18 cellular contexts compared by ENCODE assay signal in the genomic region with DNA sequence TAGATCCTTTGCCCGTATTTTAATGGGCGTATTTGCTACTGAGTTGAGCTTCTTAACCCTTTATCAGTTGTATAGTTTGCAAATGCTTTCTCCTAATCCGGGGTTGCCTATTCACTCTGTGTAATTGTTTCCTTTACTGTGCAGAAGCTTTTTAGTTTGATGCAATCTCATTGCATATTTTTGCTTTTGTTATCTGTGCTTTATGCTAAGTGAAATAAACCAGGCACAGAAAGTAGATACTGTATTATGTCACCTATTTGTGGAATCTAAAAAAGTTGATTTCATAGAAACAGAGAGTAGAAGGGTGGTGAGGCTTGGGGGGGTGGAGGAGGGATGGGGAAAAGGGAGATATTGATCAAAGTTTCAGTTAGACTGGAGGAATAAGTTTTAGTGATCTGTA. TPM values are rescaled to one million over a fixed set of nuclear protein-coding genes. Genes with fewer than 3 reads are reported as not detected.
DNase-seq lines count a peak whose midpoint lies in the region; ATAC-seq and TF ChIP-seq lines count a peak whose summit lies in the region.
"Had no signal": no experiment of that assay in that cellular context is flagged by ENCODE, and none has a peak within 500 bp of the region (broad histone marks: within the 10 kb centered on the region; RNA-seq: fewer than 3 reads in every experiment).

No MANE protein-coding gene starts in this region.

- DNase-seq in activated CD8-positive, alpha-beta memory T cell treated with anti-CD3 and anti-CD28 coated beads, Interleukin-2, amount 10 ng/mL, durations not matched to agents 7 days and 5 days = no peak
- DNase-seq in activated CD8-positive, alpha-beta memory T cell treated with anti-CD3 and anti-CD28 coated beads for 24 hours = no peak
- DNase-seq in CD8-positive, alpha-beta T cell = no peak
- DNase-seq in activated T-helper 1 cell treated with anti-CD3 and anti-CD28 coated beads, Interleukin-12 subunit alpha, Interleukin-12 subunit beta, Interleukin-2, Interleukin-4 antibody, amounts not matched to agents 30 ng/mL and 10 ng/mL and 1 ng/mL, durations not matched to agents 14 hours and 24 hours and 36 hours (ENCODE audit: low spot score) = no peak
- DNase-seq in fibroblast of the aortic adventitia (ENCODE audit: low read depth) (peak; percentile 29), hepatocyte (ENCODE audit: low spot score) (no peak)
- no peak for DNase-seq in central memory CD4-positive, alpha-beta T cell
- DNase-seq in CD4-positive, alpha-beta T cell = no peak
- DNase-seq: C1 segment of cervical spinal cord, Caco-2, NCI-H1092, NCI-H1694, NCI-H2107, NCI-H345, NCI-H526 treated with DMSO at 0.1 percent for 48 hours had no signal

- no peak for ATAC-seq in activated CD8-positive, alpha-beta memory T cell treated with anti-CD3 and anti-CD28 coated beads, Interleukin-2, amount 10 ng/mL, durations not matched to agents 7 days and 5 days
- ATAC-seq in CD8-positive, alpha-beta T cell = no peak
- no peak for ATAC-seq in CD4-positive, alpha-beta T cell (ENCODE audit: poor library complexity)
- ATAC-seq: HepG2 had no signal

- peaks cover 19% of the 10 kb centered on the region for H4K20me1 ChIP-seq in hepatocyte (ENCODE audit: insufficient read depth, poor library complexity, severe bottlenecking)

- H3K9me3 Mint-ChIP-seq in activated CD8-positive, alpha-beta memory T cell treated with anti-CD3 and anti-CD28 coated beads, Interleukin-2, amount 10 ng/mL, durations not matched to agents 7 days and 5 days (ENCODE audit: low read depth) = no peaks in the 10 kb centered on the region
- H3K9me3 Mint-ChIP-seq in CD8-positive, alpha-beta T cell = no peaks in the 10 kb centered on the region
- no peaks in the 10 kb centered on the region for H3K9me3 Mint-ChIP-seq in activated T-helper 1 cell treated with anti-CD3 and anti-CD28 coated beads, Interleukin-12 subunit alpha, Interleukin-12 subunit beta, Interleukin-2, Interleukin-4 antibody, amounts not matched to agents 30 ng/mL and 10 ng/mL and 1 ng/mL, durations not matched to agents 14 hours and 24 hours and 36 hours
- H3K9me3 Mint-ChIP-seq in CD4-positive, alpha-beta T cell = no peaks in the 10 kb centered on the region

- no peak for TF ChIP-seq CTCF in CD8-positive, alpha-beta T cell (IDR thresholded peaks at IDR 0.05)
- TF ChIP-seq CTCF in fibroblast of the aortic adventitia (IDR thresholded peaks at IDR 0.05; ENCODE audit: insufficient read depth, low read length) = no peak
- TF ChIP-seq CTCF in hepatocyte (IDR thresholded peaks at IDR 0.05; ENCODE audit: poor library complexity) = no peak
- no peak for TF ChIP-seq CTCF in CD4-positive, alpha-beta T cell (IDR thresholded peaks at IDR 0.05)

- no peaks in the 10 kb centered on the region for H3K27me3 ChIP-seq in CD8-positive, alpha-beta T cell (ENCODE audit: insufficient read depth, low read length)
- H3K27me3 ChIP-seq in hepatocyte = no peaks in the 10 kb centered on the region
- no peaks in the 10 kb centered on the region for H3K27me3 ChIP-seq in CD4-positive, alpha-beta T cell (ENCODE audit: control insufficient read depth, insufficient read depth, low read length)

- intact Hi-C loops in CD8-positive, alpha-beta T cell (cut with DNase I, micrococcal nuclease) = loop anchor here in 1 of 2 experiments (10.0 kb wide), 1 partner anchor 126 kb away; no protein-coding TSS in a partner anchor
- intact Hi-C loops in activated T-helper 1 cell treated with anti-CD3 and anti-CD28 coated beads, Interleukin-12 subunit alpha, Interleukin-12 subunit beta, Interleukin-2, Interleukin-4 antibody, amounts not matched to agents 30 ng/mL and 10 ng/mL and 1 ng/mL, durations not matched to agents 14 hours and 24 hours and 36 hours (cut with micrococcal nuclease) = loop anchor here (10.0 kb wide), 1 partner anchor 146 kb away; no protein-coding TSS in a partner anchor
- intact Hi-C loops in CD4-positive, alpha-beta T cell (cut with DNase I, micrococcal nuclease) = no loop called here

- peaks cover 42% of the 10 kb centered on the region for H3K79me2 ChIP-seq in hepatocyte

- CTCF ChIA-PET in activated CD8-positive, alpha-beta memory T cell treated with anti-CD3 and anti-CD28 coated beads, Interleukin-2, amount 10 ng/mL, durations not matched to agents 7 days and 5 days (lab: Charles Lee) = interaction anchor here (1.3 kb wide), 1 partner anchor 18 kb away, joined by 4 read pairs; a partner anchor contains a TSS
- CTCF ChIA-PET in CD8-positive, alpha-beta T cell (lab: Charles Lee) = no interaction called here
- CTCF ChIA-PET in CD4-positive, alpha-beta T cell (lab: Charles Lee) = no interaction called here

- peaks cover 40% of the 10 kb centered on the region for H3K36me3 Mint-ChIP-seq in activated CD8-positive, alpha-beta memory T cell treated with anti-CD3 and anti-CD28 coated beads, Interleukin-2, amount 10 ng/mL, durations not matched to agents 7 days and 5 days
- peaks cover 66% of the 10 kb centered on the region for H3K36me3 Mint-ChIP-seq in CD8-positive, alpha-beta T cell
- peaks cover 30% of the 10 kb centered on the region for H3K36me3 Mint-ChIP-seq in activated T-helper 1 cell treated with anti-CD3 and anti-CD28 coated beads, Interleukin-12 subunit alpha, Interleukin-12 subunit beta, Interleukin-2, Interleukin-4 antibody, amounts not matched to agents 30 ng/mL and 10 ng/mL and 1 ng/mL, durations not matched to agents 14 hours and 24 hours and 36 hours (ENCODE audit: low read depth)
- H3K36me3 Mint-ChIP-seq in CD4-positive, alpha-beta T cell (ENCODE audit: low read depth) = peaks cover 73% of the 10 kb centered on the region

- peaks cover 2% of the 10 kb centered on the region for H3K4me1 ChIP-seq in CD8-positive, alpha-beta T cell (ENCODE audit: insufficient read depth, low read length)
- no peaks in the 10 kb centered on the region for H3K4me1 ChIP-seq in hepatocyte (ENCODE audit: insufficient read depth)

- peaks cover 40% of the 10 kb centered on the region for H3K36me3 ChIP-seq in CD8-positive, alpha-beta T cell (ENCODE audit: insufficient read depth, low read length)
- no peaks in the 10 kb centered on the region for H3K36me3 ChIP-seq in hepatocyte (replicated peaks; ENCODE audit: insufficient read depth, low read depth)

- H3K4me1 Mint-ChIP-seq in activated CD8-positive, alpha-beta memory T cell treated with anti-CD3 and anti-CD28 coated beads, Interleukin-2, amount 10 ng/mL, durations not matched to agents 7 days and 5 days = peaks cover 30% of the 10 kb centered on the region
- peaks cover 35% of the 10 kb centered on the region for H3K4me1 Mint-ChIP-seq in CD8-positive, alpha-beta T cell (ENCODE audit: low read depth)
- H3K4me1 Mint-ChIP-seq in activated T-helper 1 cell treated with anti-CD3 and anti-CD28 coated beads, Interleukin-12 subunit alpha, Interleukin-12 subunit beta, Interleukin-2, Interleukin-4 antibody, amounts not matched to agents 30 ng/mL and 10 ng/mL and 1 ng/mL, durations not matched to agents 14 hours and 24 hours and 36 hours (ENCODE audit: low read depth) = peaks cover 5% of the 10 kb centered on the region
- peaks cover 14% of the 10 kb centered on the region for H3K4me1 Mint-ChIP-seq in CD4-positive, alpha-beta T cell (ENCODE audit: low read depth)

- POLR2A ChIA-PET in CD8-positive, alpha-beta T cell (lab: Charles Lee) = interaction anchor here (3.2 kb wide), 1 partner anchor 17 kb away, joined by 10 read pairs; a partner anchor contains a TSS
- POLR2A ChIA-PET in CD4-positive, alpha-beta T cell (lab: Charles Lee) = interaction anchor here (1.4 to 3.2 kb wide), 2 partner anchors 17 to 185 kb away, joined by 3 to 34 read pairs; a partner anchor contains a TSS

- H3K27me3 Mint-ChIP-seq in activated CD8-positive, alpha-beta memory T cell treated with anti-CD3 and anti-CD28 coated beads, Interleukin-2, amount 10 ng/mL, durations not matched to agents 7 days and 5 days = no peaks in the 10 kb centered on the region
- H3K27me3 Mint-ChIP-seq in CD8-positive, alpha-beta T cell (ENCODE audit: low read depth) = no peaks in the 10 kb centered on the region
- H3K27me3 Mint-ChIP-seq in activated T-helper 1 cell treated with anti-CD3 and anti-CD28 coated beads, Interleukin-12 subunit alpha, Interleukin-12 subunit beta, Interleukin-2, Interleukin-4 antibody, amounts not matched to agents 30 ng/mL and 10 ng/mL and 1 ng/mL, durations not matched to agents 14 hours and 24 hours and 36 hours (ENCODE audit: insufficient read depth) = no peaks in the 10 kb centered on the region
- H3K27me3 Mint-ChIP-seq in CD4-positive, alpha-beta T cell = no peaks in the 10 kb centered on the region

- H3K9me2 ChIP-seq in hepatocyte (replicated peaks; ENCODE audit: insufficient read depth) = no peaks in the 10 kb centered on the region

- WGBS in hepatocyte (ENCODE audit: low lambda C conversion rate, missing lambda C conversion rate) = 49% methylated on average over 3 of the region's 3 CpGs

- no peak overlapping the region for H3K4me3 ChIP-seq in CD8-positive, alpha-beta T cell (ENCODE audit: low read depth, low read length)
- no peak overlapping the region for H3K4me3 ChIP-seq in fibroblast of the aortic adventitia (ENCODE audit: low read depth, low read length)
- no peak overlapping the region for H3K4me3 ChIP-seq in hepatocyte
- H3K4me3 ChIP-seq: HAP-1 had no signal

- no peak overlapping the region for H3K4me2 ChIP-seq in hepatocyte
- H3K4me2 ChIP-seq: KMS-11 had no signal

- H2AFZ ChIP-seq in hepatocyte = no peak overlapping the region

- H3K27ac ChIP-seq in CD8-positive, alpha-beta T cell (ENCODE audit: low read depth, low read length) = no peak overlapping the region
- no peak overlapping the region for H3K27ac ChIP-seq in hepatocyte
- H3K27ac ChIP-seq in CD4-positive, alpha-beta T cell (ENCODE audit: low read depth, low read length) = no peak overlapping the region
- H3K27ac ChIP-seq: KMS-11 had no signal

- no peaks in the 10 kb centered on the region for H3K9me3 ChIP-seq in CD8-positive, alpha-beta T cell (ENCODE audit: low read length)
- no peaks in the 10 kb centered on the region for H3K9me3 ChIP-seq in hepatocyte (ENCODE audit: low read depth)
- no peaks in the 10 kb centered on the region for H3K9me3 ChIP-seq in CD4-positive, alpha-beta T cell (ENCODE audit: control insufficient read depth, low read length)
- H3K9me3 ChIP-seq: Caco-2, HAP-1 had no signal

- H3K27ac Mint-ChIP-seq in activated CD8-positive, alpha-beta memory T cell treated with anti-CD3 and anti-CD28 coated beads, Interleukin-2, amount 10 ng/mL, durations not matched to agents 7 days and 5 days = peak overlapping the region; percentile 43
- peak overlapping the region; percentile 10 for H3K27ac Mint-ChIP-seq in CD8-positive, alpha-beta T cell
- peak overlapping the region; percentile 76 for H3K27ac Mint-ChIP-seq in activated T-helper 1 cell treated with anti-CD3 and anti-CD28 coated beads, Interleukin-12 subunit alpha, Interleukin-12 subunit beta, Interleukin-2, Interleukin-4 antibody, amounts not matched to agents 30 ng/mL and 10 ng/mL and 1 ng/mL, durations not matched to agents 14 hours and 24 hours and 36 hours
- no peak overlapping the region for H3K27ac Mint-ChIP-seq in CD4-positive, alpha-beta T cell

- no peak overlapping the region for H3K4me3 Mint-ChIP-seq in activated CD8-positive, alpha-beta memory T cell treated with anti-CD3 and anti-CD28 coated beads, Interleukin-2, amount 10 ng/mL, durations not matched to agents 7 days and 5 days
- H3K4me3 Mint-ChIP-seq in CD8-positive, alpha-beta T cell = no peak overlapping the region
- H3K4me3 Mint-ChIP-seq in activated T-helper 1 cell treated with anti-CD3 and anti-CD28 coated beads, Interleukin-12 subunit alpha, Interleukin-12 subunit beta, Interleukin-2, Interleukin-4 antibody, amounts not matched to agents 30 ng/mL and 10 ng/mL and 1 ng/mL, durations not matched to agents 14 hours and 24 hours and 36 hours = no peak overlapping the region
- H3K4me3 Mint-ChIP-seq in CD4-positive, alpha-beta T cell = no peak overlapping the region

RNA-seq across cellular contexts. Expression of a gene that starts 17.7 kb away (rescaled TPM):
- total RNA-seq in activated CD8-positive, alpha-beta memory T cell treated with anti-CD3 and anti-CD28 coated beads, Interleukin-2, amount 10 ng/mL, durations not matched to agents 7 days and 5 days = 100 to 1,000 TPM; 365 to 381 TPM
- total RNA-seq in CD8-positive, alpha-beta T cell = 100 to 1,000 TPM; 295 to 297 TPM
- 295 and 305 TPM in 2 replicates for total RNA-seq in activated T-helper 1 cell treated with anti-CD3 and anti-CD28 coated beads, Interleukin-12 subunit alpha, Interleukin-12 subunit beta, Interleukin-2, Interleukin-4 antibody, amounts not matched to agents 30 ng/mL and 10 ng/mL and 1 ng/mL, durations not matched to agents 14 hours and 24 hours and 36 hours
- 93.7 and 174 TPM in 2 replicates for total RNA-seq in fibroblast of the aortic adventitia (ENCODE audit: low replicate concordance)
- total RNA-seq in hepatocyte = 117 and 120 TPM in 2 replicates
- polyA plus RNA-seq in hepatocyte = 36.8 and 46.5 TPM in 2 replicates
- total RNA-seq in CD4-positive, alpha-beta T cell = 100 to 1,000 TPM; 279 to 295 TPM

RNA-seq across cellular contexts. Expression of a gene that starts 27.7 kb away (rescaled TPM):
- 1 to 10 TPM; 4.3 to 6.7 TPM for total RNA-seq in activated CD8-positive, alpha-beta memory T cell treated with anti-CD3 and anti-CD28 coated beads, Interleukin-2, amount 10 ng/mL, durations not matched to agents 7 days and 5 days
- total RNA-seq in CD8-positive, alpha-beta T cell = 1 to 10 TPM; 2.5 to 3.9 TPM
- 4.3 and 4.8 TPM in 2 replicates for total RNA-seq in activated T-helper 1 cell treated with anti-CD3 and anti-CD28 coated beads, Interleukin-12 subunit alpha, Interleukin-12 subunit beta, Interleukin-2, Interleukin-4 antibody, amounts not matched to agents 30 ng/mL and 10 ng/mL and 1 ng/mL, durations not matched to agents 14 hours and 24 hours and 36 hours
- total RNA-seq in fibroblast of the aortic adventitia (ENCODE audit: low replicate concordance) (2.3 and 2.4 TPM in 2 replicates), hepatocyte (0.50 and 0.68 TPM in 2 replicates)
- polyA plus RNA-seq in hepatocyte = 0.42 and 0.47 TPM in 2 replicates
- total RNA-seq in CD4-positive, alpha-beta T cell = 1 to 10 TPM; 1.7 to 2.3 TPM
